Comparison of ENCODE assay signal across 8 cellular contexts in genomic region chr7:5450549-5451327, GRCh38. TPM values are rescaled to one million over a fixed set of nuclear protein-coding genes. Genes with fewer than 3 reads are reported as not detected.
A peak's percentile ranks its signal among the peaks of the same experiment; 100 is the strongest.
DNase-seq lines count a peak whose midpoint lies in the region; ATAC-seq and TF ChIP-seq lines count a peak whose summit lies in the region.

No MANE protein-coding gene starts in this region.

- H3K27me3 ChIP-seq in RWPE2 (ENCODE audit: insufficient read depth, poor library complexity, severe bottlenecking): no peaks in the 10 kb centered on the region

- in situ Hi-C loops in astrocyte of the cerebellum (cut with HindIII; ENCODE audit: low sequenced_read_pairs): no loop called here

- DNase-seq in A172 (ENCODE audit: low spot score) (peak; percentile 26), RWPE2 (ENCODE audit: low spot score) (no peak), astrocyte of the cerebellum (ENCODE audit: low read depth) (no peak), hypothalamus (lab: John Stamatoyannopoulos, UW) (peak in 44 of 51 donors; percentile 14 to 75 (median 46))
- DNase-seq in stimulated activated CD4-positive, alpha-beta T cell treated with anti-CD3 and anti-CD28 coated beads, Interleukin-4, amount 100 ng/mL, for 1 hour: peak; percentile 42

- H3K4me1 ChIP-seq in RWPE2 (ENCODE audit: insufficient read depth, poor library complexity, severe bottlenecking): peaks cover 7% of the 10 kb centered on the region

- TF ChIP-seq CTCF in GM12874 (IDR thresholded peaks at IDR 0.05; ENCODE audit: insufficient read depth, low read depth, low read length) (peak; percentile 64), RWPE2 (IDR thresholded peaks at IDR 0.05; ENCODE audit: poor library complexity, severe bottlenecking) (peak; percentile 49), astrocyte of the cerebellum (IDR thresholded peaks at IDR 0.05; ENCODE audit: low read depth, low read length, missing control alignments) (peak; percentile 56)

- no peaks in the 10 kb centered on the region for H3K36me3 ChIP-seq in RWPE2 (ENCODE audit: low read depth)

- H3K4me3 ChIP-seq in RWPE2 (ENCODE audit: severe bottlenecking): no peak overlapping the region
- H3K4me3 ChIP-seq in astrocyte of the cerebellum (ENCODE audit: low read depth, low read length): no peak overlapping the region

- H3K9me3 ChIP-seq in RWPE2 (ENCODE audit: severe bottlenecking): no peaks in the 10 kb centered on the region

- H3K27ac ChIP-seq in RWPE2 (ENCODE audit: poor library complexity, severe bottlenecking): no peak overlapping the region

- peak; percentile 47 for ATAC-seq in RWPE2 (ENCODE audit: low read depth)
- ATAC-seq in GM19463 (IDR thresholded peaks at IDR 0.05; ENCODE audit: unreplicated experiment): no peak
- no peak for ATAC-seq in GM19397 (IDR thresholded peaks at IDR 0.05; ENCODE audit: unreplicated experiment)

RNA-seq across cellular contexts. Expression of gene TNRC18, which starts 27.1 kb away (rescaled TPM):
- total RNA-seq in A172 (2014; rRNA removed; shearing (Covaris generic)): 15.0 and 17.4 TPM in 2 replicates

Comparison
In these comparisons a context has a peak if more than half of its experiments do, and no peak if none do; other contexts are left out.
1. DNase-seq: peak in A172 (single experiment), hypothalamus (44 of 51) and stimulated activated CD4-positive, alpha-beta T cell treated with anti-CD3 and anti-CD28 coated beads, Interleukin-4, amount 100 ng/mL, for 1 hour (single experiment); none in RWPE2 (single experiment) and astrocyte of the cerebellum (single experiment).
2. Peak in every context shown above with its lines, with median percentiles within 50 percentile points of each other: CTCF ChIP-seq.